Comparison of ENCODE assay signal across 1 cellular context in the genomic region with DNA sequence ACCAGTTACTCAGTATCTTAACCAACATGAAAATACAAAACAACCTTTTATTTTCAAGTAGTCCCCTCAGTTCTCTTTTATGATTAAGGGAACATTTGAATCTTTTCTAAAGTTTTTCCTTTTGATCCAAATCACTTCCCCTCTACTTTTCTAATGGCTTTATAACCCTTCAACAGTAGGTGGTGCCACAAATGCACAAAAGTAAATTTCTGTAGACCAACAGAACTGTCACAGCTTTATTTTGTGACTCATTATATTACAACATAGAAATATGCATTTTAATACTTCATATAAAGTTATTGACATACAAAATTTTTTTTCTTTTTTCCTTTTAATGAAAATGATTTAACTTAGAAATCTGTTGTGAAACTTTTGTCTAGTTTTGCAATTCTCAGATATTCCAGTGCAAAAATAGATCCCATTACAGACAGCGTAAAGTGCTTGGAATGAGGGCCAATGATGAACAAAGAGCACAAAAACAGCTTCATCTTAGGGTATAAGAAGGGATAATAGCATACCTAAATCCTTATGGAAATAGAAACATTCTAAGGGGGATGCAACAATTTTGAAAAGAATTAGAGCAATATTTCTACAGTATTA.
TF ChIP-seq lines count a peak whose summit lies in the region.

No MANE protein-coding gene starts in this region.

TF ChIP-seq in HCT116, 20 proteins besides CTCF, POLR2A, EP300 and RAD21 (continued from another document):
- TF ChIP-seq, protein P1, sequence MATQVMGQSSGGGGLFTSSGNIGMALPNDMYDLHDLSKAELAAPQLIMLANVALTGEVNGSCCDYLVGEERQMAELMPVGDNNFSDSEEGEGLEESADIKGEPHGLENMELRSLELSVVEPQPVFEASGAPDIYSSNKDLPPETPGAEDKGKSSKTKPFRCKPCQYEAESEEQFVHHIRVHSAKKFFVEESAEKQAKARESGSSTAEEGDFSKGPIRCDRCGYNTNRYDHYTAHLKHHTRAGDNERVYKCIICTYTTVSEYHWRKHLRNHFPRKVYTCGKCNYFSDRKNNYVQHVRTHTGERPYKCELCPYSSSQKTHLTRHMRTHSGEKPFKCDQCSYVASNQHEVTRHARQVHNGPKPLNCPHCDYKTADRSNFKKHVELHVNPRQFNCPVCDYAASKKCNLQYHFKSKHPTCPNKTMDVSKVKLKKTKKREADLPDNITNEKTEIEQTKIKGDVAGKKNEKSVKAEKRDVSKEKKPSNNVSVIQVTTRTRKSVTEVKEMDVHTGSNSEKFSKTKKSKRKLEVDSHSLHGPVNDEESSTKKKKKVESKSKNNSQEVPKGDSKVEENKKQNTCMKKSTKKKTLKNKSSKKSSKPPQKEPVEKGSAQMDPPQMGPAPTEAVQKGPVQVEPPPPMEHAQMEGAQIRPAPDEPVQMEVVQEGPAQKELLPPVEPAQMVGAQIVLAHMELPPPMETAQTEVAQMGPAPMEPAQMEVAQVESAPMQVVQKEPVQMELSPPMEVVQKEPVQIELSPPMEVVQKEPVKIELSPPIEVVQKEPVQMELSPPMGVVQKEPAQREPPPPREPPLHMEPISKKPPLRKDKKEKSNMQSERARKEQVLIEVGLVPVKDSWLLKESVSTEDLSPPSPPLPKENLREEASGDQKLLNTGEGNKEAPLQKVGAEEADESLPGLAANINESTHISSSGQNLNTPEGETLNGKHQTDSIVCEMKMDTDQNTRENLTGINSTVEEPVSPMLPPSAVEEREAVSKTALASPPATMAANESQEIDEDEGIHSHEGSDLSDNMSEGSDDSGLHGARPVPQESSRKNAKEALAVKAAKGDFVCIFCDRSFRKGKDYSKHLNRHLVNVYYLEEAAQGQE (IDR thresholded peaks at IDR 0.05; ENCODE audit: low read depth), result no peak
- TF ChIP-seq SIN3A (IDR thresholded peaks at IDR 0.05; ENCODE audit: low read depth), result no peak
